ENCODE assay signal across 2 cellular contexts in the genomic region with DNA sequence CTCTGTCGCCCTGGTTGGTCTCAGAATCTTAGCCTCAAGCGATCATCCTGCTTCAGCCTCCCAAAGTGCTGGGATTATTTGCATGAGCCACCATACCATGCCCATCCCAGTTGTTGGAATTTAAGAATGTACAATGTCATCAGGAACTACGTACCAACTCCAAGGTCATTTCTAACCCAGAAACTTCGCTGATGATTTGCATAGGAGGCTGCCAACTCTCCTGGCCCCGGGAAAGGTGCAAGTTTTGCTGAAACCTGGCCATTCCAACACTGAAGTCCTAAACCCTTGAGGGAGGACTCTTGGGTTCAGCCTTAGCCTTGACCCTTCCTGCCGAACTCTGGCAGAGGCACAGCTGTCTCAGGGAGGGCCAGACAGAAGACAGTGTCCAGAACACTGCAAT.
TF ChIP-seq lines count a peak whose summit lies in the region.

No MANE protein-coding gene starts in this region.

TF ChIP-seq in A549, 52 proteins besides CTCF, POLR2A, EP300 and RAD21 (continues in another document):
- TF ChIP-seq HOXA7 (CRISPR knock-in tag; IDR thresholded peaks at IDR 0.05): no peak
- peak; percentile 87; the same call in 1 of the 2 replicates for TF ChIP-seq ESRRA (IDR thresholded peaks at IDR 0.05; ENCODE audit: borderline replicate concordance, low read length)
- TF ChIP-seq, protein P1, sequence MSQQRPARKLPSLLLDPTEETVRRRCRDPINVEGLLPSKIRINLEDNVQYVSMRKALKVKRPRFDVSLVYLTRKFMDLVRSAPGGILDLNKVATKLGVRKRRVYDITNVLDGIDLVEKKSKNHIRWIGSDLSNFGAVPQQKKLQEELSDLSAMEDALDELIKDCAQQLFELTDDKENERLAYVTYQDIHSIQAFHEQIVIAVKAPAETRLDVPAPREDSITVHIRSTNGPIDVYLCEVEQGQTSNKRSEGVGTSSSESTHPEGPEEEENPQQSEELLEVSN (IDR thresholded peaks at IDR 0.05; ENCODE audit: borderline replicate concordance, low read depth): 0 out of 2 replicates have a peak, but pooled peaks have one; percentile 32
- TF ChIP-seq JUNB (IDR thresholded peaks at IDR 0.05): no peak
- TF ChIP-seq JUN (IDR thresholded peaks at IDR 0.05): peak in 1 of 2 experiments; percentile 50; a peak in 1 of 5 replicates
- TF ChIP-seq NFE2L2 (conservative IDR thresholded peaks at IDR 0.05; ENCODE audit: low read length): no peak
- TF ChIP-seq MAFK (IDR thresholded peaks at IDR 0.05; ENCODE audit: partially characterized antibody): peak; percentile 63
- TF ChIP-seq ZFP36 (IDR thresholded peaks at IDR 0.05; ENCODE audit: borderline replicate concordance, partially characterized antibody): no peak
- no peak for TF ChIP-seq TFCP2L1 (CRISPR knock-in tag; IDR thresholded peaks at IDR 0.05)
- TF ChIP-seq, protein P2, sequence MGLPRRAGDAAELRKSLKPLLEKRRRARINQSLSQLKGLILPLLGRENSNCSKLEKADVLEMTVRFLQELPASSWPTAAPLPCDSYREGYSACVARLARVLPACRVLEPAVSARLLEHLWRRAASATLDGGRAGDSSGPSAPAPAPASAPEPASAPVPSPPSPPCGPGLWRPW (IDR thresholded peaks at IDR 0.05): no peak
- TF ChIP-seq FOSL2 (IDR thresholded peaks at IDR 0.05): no peak
- peak; percentile 54 for TF ChIP-seq FOSL2 (CRISPR knock-in tag; IDR thresholded peaks at IDR 0.05)
- TF ChIP-seq, protein P3, sequence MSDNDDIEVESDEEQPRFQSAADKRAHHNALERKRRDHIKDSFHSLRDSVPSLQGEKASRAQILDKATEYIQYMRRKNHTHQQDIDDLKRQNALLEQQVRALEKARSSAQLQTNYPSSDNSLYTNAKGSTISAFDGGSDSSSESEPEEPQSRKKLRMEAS (IDR thresholded peaks at IDR 0.05): peak; percentile 61
- TF ChIP-seq CHD2 (IDR thresholded peaks at IDR 0.05; ENCODE audit: low read length, partially characterized antibody): no peak
- peak; percentile 80 for TF ChIP-seq GATA3 (IDR thresholded peaks at IDR 0.05; ENCODE audit: borderline replicate concordance)
- TF ChIP-seq ZNF302 (CRISPR knock-in tag; IDR thresholded peaks at IDR 0.05): no peak
- TF ChIP-seq CBX2 (IDR thresholded peaks at IDR 0.05; ENCODE audit: borderline replicate concordance, low read depth): no peak
- no peak for TF ChIP-seq MAZ (IDR thresholded peaks at IDR 0.05; ENCODE audit: borderline replicate concordance, low read depth, low read length)
- TF ChIP-seq, protein P4, sequence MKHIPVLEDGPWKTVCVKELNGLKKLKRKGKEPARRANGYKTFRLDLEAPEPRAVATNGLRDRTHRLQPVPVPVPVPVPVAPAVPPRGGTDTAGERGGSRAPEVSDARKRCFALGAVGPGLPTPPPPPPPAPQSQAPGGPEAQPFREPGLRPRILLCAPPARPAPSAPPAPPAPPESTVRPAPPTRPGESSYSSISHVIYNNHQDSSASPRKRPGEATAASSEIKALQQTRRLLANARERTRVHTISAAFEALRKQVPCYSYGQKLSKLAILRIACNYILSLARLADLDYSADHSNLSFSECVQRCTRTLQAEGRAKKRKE (CRISPR knock-in tag; IDR thresholded peaks at IDR 0.05; ENCODE audit: low read depth): no peak
- TF ChIP-seq RARB (CRISPR knock-in tag; IDR thresholded peaks at IDR 0.05): 0 out of 2 replicates have a peak, but pooled peaks have one; percentile 31
- no peak for TF ChIP-seq SREBF2 (IDR thresholded peaks at IDR 0.05)
- TF ChIP-seq NR3C1 (IDR thresholded peaks at IDR 0.05): no peak
- no peak for TF ChIP-seq HEYL (CRISPR knock-in tag; IDR thresholded peaks at IDR 0.05)
- TF ChIP-seq HOXB13 (CRISPR knock-in tag; IDR thresholded peaks at IDR 0.05; ENCODE audit: low read depth): peak; percentile 58
- TF ChIP-seq, protein P5, sequence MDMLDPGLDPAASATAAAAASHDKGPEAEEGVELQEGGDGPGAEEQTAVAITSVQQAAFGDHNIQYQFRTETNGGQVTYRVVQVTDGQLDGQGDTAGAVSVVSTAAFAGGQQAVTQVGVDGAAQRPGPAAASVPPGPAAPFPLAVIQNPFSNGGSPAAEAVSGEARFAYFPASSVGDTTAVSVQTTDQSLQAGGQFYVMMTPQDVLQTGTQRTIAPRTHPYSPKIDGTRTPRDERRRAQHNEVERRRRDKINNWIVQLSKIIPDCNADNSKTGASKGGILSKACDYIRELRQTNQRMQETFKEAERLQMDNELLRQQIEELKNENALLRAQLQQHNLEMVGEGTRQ (IDR thresholded peaks at IDR 0.05): no peak
- no peak for TF ChIP-seq NPAS2 (CRISPR knock-in tag; IDR thresholded peaks at IDR 0.05; ENCODE audit: borderline replicate concordance)
- TF ChIP-seq ZSCAN20 (CRISPR knock-in tag; IDR thresholded peaks at IDR 0.05): no peak
- TF ChIP-seq ZC3H11A (IDR thresholded peaks at IDR 0.05): no peak
- TF ChIP-seq, protein P6, sequence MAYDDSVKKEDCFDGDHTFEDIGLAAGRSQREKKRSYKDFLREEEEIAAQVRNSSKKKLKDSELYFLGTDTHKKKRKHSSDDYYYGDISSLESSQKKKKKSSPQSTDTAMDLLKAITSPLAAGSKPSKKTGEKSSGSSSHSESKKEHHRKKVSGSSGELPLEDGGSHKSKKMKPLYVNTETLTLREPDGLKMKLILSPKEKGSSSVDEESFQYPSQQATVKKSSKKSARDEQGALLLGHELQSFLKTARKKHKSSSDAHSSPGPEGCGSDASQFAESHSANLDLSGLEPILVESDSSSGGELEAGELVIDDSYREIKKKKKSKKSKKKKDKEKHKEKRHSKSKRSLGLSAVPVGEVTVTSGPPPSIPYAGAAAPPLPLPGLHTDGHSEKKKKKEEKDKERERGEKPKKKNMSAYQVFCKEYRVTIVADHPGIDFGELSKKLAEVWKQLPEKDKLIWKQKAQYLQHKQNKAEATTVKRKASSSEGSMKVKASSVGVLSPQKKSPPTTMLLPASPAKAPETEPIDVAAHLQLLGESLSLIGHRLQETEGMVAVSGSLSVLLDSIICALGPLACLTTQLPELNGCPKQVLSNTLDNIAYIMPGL (CRISPR knock-in tag; IDR thresholded peaks at IDR 0.05; ENCODE audit: borderline replicate concordance): no peak
- TF ChIP-seq CBX8 (IDR thresholded peaks at IDR 0.05): no peak
- TF ChIP-seq RCOR1 (IDR thresholded peaks at IDR 0.05; ENCODE audit: low read depth, low read length): no peak
- TF ChIP-seq EHF (CRISPR knock-in tag; IDR thresholded peaks at IDR 0.05): no peak
- no peak for TF ChIP-seq PHF8 (IDR thresholded peaks at IDR 0.05; ENCODE audit: borderline replicate concordance, low read depth)
- 0 out of 2 replicates have a peak, but pooled peaks have one; percentile 14 for TF ChIP-seq TP53 (CRISPR knock-in tag; IDR thresholded peaks at IDR 0.05)
- peak; percentile 30; the same call in 1 of the 2 replicates for TF ChIP-seq HOXB5 (CRISPR knock-in tag; IDR thresholded peaks at IDR 0.05)
- TF ChIP-seq BHLHE40 (IDR thresholded peaks at IDR 0.05; ENCODE audit: low read depth, low read length): no peak

TF ChIP-seq in H1, 55 proteins besides CTCF, POLR2A, EP300 and RAD21:
- TF ChIP-seq, protein P7, sequence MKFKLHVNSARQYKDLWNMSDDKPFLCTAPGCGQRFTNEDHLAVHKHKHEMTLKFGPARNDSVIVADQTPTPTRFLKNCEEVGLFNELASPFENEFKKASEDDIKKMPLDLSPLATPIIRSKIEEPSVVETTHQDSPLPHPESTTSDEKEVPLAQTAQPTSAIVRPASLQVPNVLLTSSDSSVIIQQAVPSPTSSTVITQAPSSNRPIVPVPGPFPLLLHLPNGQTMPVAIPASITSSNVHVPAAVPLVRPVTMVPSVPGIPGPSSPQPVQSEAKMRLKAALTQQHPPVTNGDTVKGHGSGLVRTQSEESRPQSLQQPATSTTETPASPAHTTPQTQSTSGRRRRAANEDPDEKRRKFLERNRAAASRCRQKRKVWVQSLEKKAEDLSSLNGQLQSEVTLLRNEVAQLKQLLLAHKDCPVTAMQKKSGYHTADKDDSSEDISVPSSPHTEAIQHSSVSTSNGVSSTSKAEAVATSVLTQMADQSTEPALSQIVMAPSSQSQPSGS (IDR thresholded peaks at IDR 0.05; ENCODE audit: low read length): no peak
- TF ChIP-seq RBBP5 (IDR thresholded peaks at IDR 0.05; ENCODE audit: borderline replicate concordance, low read depth, low read length) (no peak), RXRA (IDR thresholded peaks at IDR 0.05; ENCODE audit: insufficient read depth, low read depth, low read length) (no peak), NANOG (IDR thresholded peaks at IDR 0.05; ENCODE audit: insufficient read depth, low read depth, low read length, poor library complexity, severe bottlenecking) (no peak), CREB1 (IDR thresholded peaks at IDR 0.05) (no peak), JUND (IDR thresholded peaks at IDR 0.05; ENCODE audit: low read length) (no peak), BACH1 (IDR thresholded peaks at IDR 0.05; ENCODE audit: low read length) (no peak), GTF2F1 (IDR thresholded peaks at IDR 0.05; ENCODE audit: borderline replicate concordance, low read depth, low read length) (no peak), CBX8 (IDR thresholded peaks at IDR 0.05; ENCODE audit: borderline replicate concordance, low read depth, low read length) (no peak), CHD2 (IDR thresholded peaks at IDR 0.05; ENCODE audit: low read length) (no peak), EGR1 (IDR thresholded peaks at IDR 0.05; ENCODE audit: borderline replicate concordance, low read depth, low read length) (no peak), RFX5 (IDR thresholded peaks at IDR 0.05; ENCODE audit: borderline replicate concordance, low read depth, low read length) (no peak)
- TF ChIP-seq, protein P1 (IDR thresholded peaks at IDR 0.05): no peak
